Comparison of ENCODE assay signal across 15 cellular contexts in the genomic region with DNA sequence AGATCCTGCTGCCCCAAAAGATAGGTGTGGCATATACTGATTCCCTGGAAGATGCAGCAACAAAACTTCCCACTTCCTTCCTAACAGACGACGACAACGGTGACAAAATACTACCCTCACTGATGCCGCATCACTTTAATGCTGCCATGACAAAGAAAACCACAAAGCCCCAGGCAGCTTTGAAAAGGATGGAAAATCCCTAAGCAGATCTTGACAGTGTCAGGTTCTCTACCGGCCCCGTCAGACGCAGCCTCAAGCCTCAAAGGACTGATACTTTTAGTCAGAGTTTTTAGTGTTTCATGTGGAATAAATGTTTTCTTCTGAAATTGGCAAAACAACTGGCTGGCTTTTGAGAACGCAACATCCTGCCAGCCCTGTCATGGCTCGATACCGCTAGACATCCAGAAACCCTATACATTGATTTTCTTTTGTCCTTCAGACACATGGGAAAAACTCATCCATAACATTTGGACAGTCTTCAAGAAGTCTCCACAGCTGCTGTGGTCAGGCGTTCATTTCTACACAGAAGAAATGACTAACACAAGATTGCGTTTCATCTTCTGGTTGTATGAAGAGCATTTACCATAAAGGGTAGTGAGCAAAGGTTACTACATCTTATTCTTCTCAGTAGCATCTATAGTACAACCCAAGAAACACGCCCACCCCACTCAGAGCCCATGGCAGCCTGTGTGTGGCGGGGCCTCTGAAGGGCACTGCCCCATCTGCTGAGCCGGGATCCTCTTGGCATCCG.
DNase-seq lines count a peak whose midpoint lies in the region; TF ChIP-seq lines count a peak whose summit lies in the region.
"Had no signal": no experiment of that assay in that cellular context is flagged by ENCODE, and none has a peak within 500 bp of the region (broad histone marks: within the 10 kb centered on the region; RNA-seq: fewer than 3 reads in every experiment).

No MANE protein-coding gene starts in this region.

- H3K9me3 Mint-ChIP-seq in activated T-helper 2 cell treated with anti-CD3 and anti-CD28 coated beads, Interferon-gamma antibody, Interleukin-2, Interleukin-4, amounts not matched to agents 10 μg/mL and 5 μg/mL and 100 μg/mL, durations not matched to agents 14 hours and 24 hours and 36 hours, result no peaks in the 10 kb centered on the region
- H3K9me3 Mint-ChIP-seq: HFFc6 had no signal

- H2AFZ ChIP-seq in MM.1S (ENCODE audit: low read length), result no peak overlapping the region

- H3K4me3 Mint-ChIP-seq in activated T-helper 2 cell treated with anti-CD3 and anti-CD28 coated beads, Interferon-gamma antibody, Interleukin-2, Interleukin-4, amounts not matched to agents 10 μg/mL and 5 μg/mL and 100 μg/mL, durations not matched to agents 14 hours and 24 hours and 36 hours (ENCODE audit: low read depth), result no peak overlapping the region
- H3K4me3 Mint-ChIP-seq: HFFc6 had no signal

- H3K36me3 ChIP-seq in MM.1S (replicated peaks; ENCODE audit: insufficient read depth, low read length), result no peaks in the 10 kb centered on the region
- H3K36me3 ChIP-seq: MG63 had no signal

- no peak overlapping the region for H3K4me3 ChIP-seq in MM.1S (ENCODE audit: low read length)
- H3K4me3 ChIP-seq: BLaER1, MG63 had no signal

- H3K36me3 Mint-ChIP-seq in activated T-helper 2 cell treated with anti-CD3 and anti-CD28 coated beads, Interferon-gamma antibody, Interleukin-2, Interleukin-4, amounts not matched to agents 10 μg/mL and 5 μg/mL and 100 μg/mL, durations not matched to agents 14 hours and 24 hours and 36 hours (ENCODE audit: low read depth), result peaks cover 29% of the 10 kb centered on the region

- H3K4me1 ChIP-seq in MM.1S (ENCODE audit: low read length), result no peaks in the 10 kb centered on the region

- DNase-seq in activated CD4-positive, alpha-beta T cell treated with anti-CD3 and anti-CD28 coated beads for 48 hours, result peak; percentile 51
- DNase-seq in activated CD4-positive, alpha-beta T cell treated with anti-CD3 and anti-CD28 coated beads, Interleukin-2, amount 50 U/mL, for 1 hour, result no peak
- peak; percentile 30 for DNase-seq in stimulated activated CD4-positive, alpha-beta T cell treated with anti-CD3 and anti-CD28 coated beads, Interleukin-15, amount 100 ng/mL, for 24 hours
- DNase-seq in stimulated activated CD4-positive, alpha-beta T cell treated with anti-CD3 and anti-CD28 coated beads, Interleukin-12 subunit alpha, Interleukin-12 subunit beta, amount 100 ng/mL, for 4 hours, result no peak
- DNase-seq in activated T-helper 2 cell treated with anti-CD3 and anti-CD28 coated beads, Interferon-gamma antibody, Interleukin-2, Interleukin-4, amounts not matched to agents 10 μg/mL and 5 μg/mL and 100 μg/mL, durations not matched to agents 14 hours and 24 hours and 36 hours (ENCODE audit: low spot score), result no peak
- peak; percentile 4 for DNase-seq in stimulated activated CD4-positive, alpha-beta T cell treated with anti-CD3 and anti-CD28 coated beads, Interleukin-4, amount 100 ng/mL, for 24 hours
- no peak for DNase-seq in DMS 273 (lab: John Stamatoyannopoulos, UW; ENCODE audit: unreplicated experiment)
- no peak for DNase-seq in MM.1S
- DNase-seq: 8988T, DMS 273 treated with DMSO at 0.1 percent for 48 hours, HFFc6, MG63, NCI-H1105 treated with DMSO at 0.1 percent for 48 hours, NCI-H187 had no signal

- H3K27me3 Mint-ChIP-seq in activated T-helper 2 cell treated with anti-CD3 and anti-CD28 coated beads, Interferon-gamma antibody, Interleukin-2, Interleukin-4, amounts not matched to agents 10 μg/mL and 5 μg/mL and 100 μg/mL, durations not matched to agents 14 hours and 24 hours and 36 hours (ENCODE audit: low read depth), result no peaks in the 10 kb centered on the region

- no peaks in the 10 kb centered on the region for H3K79me2 ChIP-seq in MM.1S (ENCODE audit: low read length)

- H3K9me3 ChIP-seq in MM.1S (replicated peaks; ENCODE audit: insufficient read depth, low read length), result no peaks in the 10 kb centered on the region
- H3K9me3 ChIP-seq: BLaER1, MG63 had no signal

- no peaks in the 10 kb centered on the region for H3K4me1 Mint-ChIP-seq in activated T-helper 2 cell treated with anti-CD3 and anti-CD28 coated beads, Interferon-gamma antibody, Interleukin-2, Interleukin-4, amounts not matched to agents 10 μg/mL and 5 μg/mL and 100 μg/mL, durations not matched to agents 14 hours and 24 hours and 36 hours (ENCODE audit: low read depth)

- H3K27me3 ChIP-seq in MM.1S (replicated peaks; ENCODE audit: insufficient read depth, low read length), result no peaks in the 10 kb centered on the region
- H3K27me3 ChIP-seq: BLaER1, MG63 had no signal

- no peak overlapping the region for H3K27ac ChIP-seq in MM.1S (ENCODE audit: low read length)
- H3K27ac ChIP-seq: BLaER1 had no signal

- no peaks in the 10 kb centered on the region for H3F3A ChIP-seq in MM.1S (ENCODE audit: insufficient read depth, low read length)

- no peaks in the 10 kb centered on the region for H3K9me2 ChIP-seq in MM.1S (replicated peaks; ENCODE audit: insufficient read depth, low read length)

- no peak overlapping the region for H3K9ac ChIP-seq in MM.1S (ENCODE audit: low read length)
- H3K9ac ChIP-seq: BLaER1 had no signal

- intact Hi-C loops in activated T-helper 2 cell treated with anti-CD3 and anti-CD28 coated beads, Interferon-gamma antibody, Interleukin-2, Interleukin-4, amounts not matched to agents 10 μg/mL and 5 μg/mL and 100 μg/mL, durations not matched to agents 14 hours and 24 hours and 36 hours (cut with micrococcal nuclease), result no loop called here

- H3K4me2 ChIP-seq in MM.1S (ENCODE audit: low read depth, low read length), result no peak overlapping the region
- H3K4me2 ChIP-seq: BLaER1 had no signal

- peak overlapping the region; percentile 65 for H3K27ac Mint-ChIP-seq in activated T-helper 2 cell treated with anti-CD3 and anti-CD28 coated beads, Interferon-gamma antibody, Interleukin-2, Interleukin-4, amounts not matched to agents 10 μg/mL and 5 μg/mL and 100 μg/mL, durations not matched to agents 14 hours and 24 hours and 36 hours
- H3K27ac Mint-ChIP-seq: HFFc6 had no signal

- no peaks in the 10 kb centered on the region for H4K20me1 ChIP-seq in MM.1S (ENCODE audit: insufficient read depth, low read length)
- H4K20me1 ChIP-seq: BLaER1 had no signal

- no peak for TF ChIP-seq CTCF in MM.1S (IDR thresholded peaks at IDR 0.05; ENCODE audit: low read length)

Comparison
In these comparisons a context has a peak if more than half of its experiments do, and no peak if none do; other contexts are left out.
1. DNase-seq: peak in activated CD4-positive, alpha-beta T cell treated with anti-CD3 and anti-CD28 coated beads for 48 hours (single experiment), stimulated activated CD4-positive, alpha-beta T cell treated with anti-CD3 and anti-CD28 coated beads, Interleukin-15, amount 100 ng/mL, for 24 hours (single experiment) and stimulated activated CD4-positive, alpha-beta T cell treated with anti-CD3 and anti-CD28 coated beads, Interleukin-4, amount 100 ng/mL, for 24 hours (single experiment); none in activated CD4-positive, alpha-beta T cell treated with anti-CD3 and anti-CD28 coated beads, Interleukin-2, amount 50 U/mL, for 1 hour (single experiment), stimulated activated CD4-positive, alpha-beta T cell treated with anti-CD3 and anti-CD28 coated beads, Interleukin-12 subunit alpha, Interleukin-12 subunit beta, amount 100 ng/mL, for 4 hours (single experiment), activated T-helper 2 cell treated with anti-CD3 and anti-CD28 coated beads, Interferon-gamma antibody, Interleukin-2, Interleukin-4, amounts not matched to agents 10 μg/mL and 5 μg/mL and 100 μg/mL, durations not matched to agents 14 hours and 24 hours and 36 hours (single experiment), DMS 273 (single experiment) and MM.1S (single experiment).